11 cellular contexts compared by ENCODE assay signal in the genomic region with DNA sequence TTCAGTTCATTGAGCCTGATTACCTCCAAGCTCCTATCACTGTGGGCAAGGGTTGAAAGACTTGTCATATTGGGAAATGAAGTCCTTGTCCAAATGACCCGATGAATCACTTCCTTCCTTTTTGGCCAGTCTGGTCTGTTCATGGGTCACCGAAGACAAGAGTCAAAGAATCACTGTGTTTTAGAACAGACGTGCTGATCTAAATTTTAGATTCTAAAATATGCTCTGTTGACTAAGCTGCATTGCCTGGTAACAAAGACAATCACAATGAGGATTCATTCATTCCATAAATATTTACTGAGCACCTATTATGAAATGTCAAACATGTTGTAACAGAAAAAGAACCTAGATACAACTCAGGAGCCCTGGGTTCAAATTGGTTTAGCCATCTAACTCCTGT.
DNase-seq lines count a peak whose midpoint lies in the region; ATAC-seq, FAIRE-seq and TF ChIP-seq lines count a peak whose summit lies in the region.
"Had no signal": no experiment of that assay in that cellular context is flagged by ENCODE, and none has a peak within 500 bp of the region (broad histone marks: within the 10 kb centered on the region; RNA-seq: fewer than 3 reads in every experiment).

No MANE protein-coding gene starts in this region.

- H3K27ac ChIP-seq in PC-3 (ENCODE audit: low read length), result peak overlapping the region; percentile 45; the same call in 1 of the 2 replicates
- no peak overlapping the region for H3K27ac ChIP-seq in HepG2 (ENCODE audit: extremely low read length, insufficient read depth, low read length)
- H3K27ac ChIP-seq in small intestine (ENCODE audit: low read depth in 1 of 2, low read length in 1 of 2), result no peak overlapping the region

- no peaks in the 10 kb centered on the region for H3K9me3 Mint-ChIP-seq in Calu3 (ENCODE audit: low read depth, unreplicated experiment)

- no peaks in the 10 kb centered on the region for H3K36me3 Mint-ChIP-seq in Calu3 (ENCODE audit: insufficient read depth, unreplicated experiment)
- H3K36me3 Mint-ChIP-seq: CD4-positive, CD25-positive, alpha-beta regulatory T cell had no signal

- no peaks in the 10 kb centered on the region for H4K20me1 ChIP-seq in PC-3 (ENCODE audit: low read length)
- no peaks in the 10 kb centered on the region for H4K20me1 ChIP-seq in HepG2 (ENCODE audit: insufficient read depth, low read length)

- 8% methylated on average over 3 of the region's 3 CpGs for WGBS in HepG2 (ENCODE audit: low lambda C conversion rate)
- 60 to 81% (median 75%) methylated on average over 3 of the region's 3 CpGs for WGBS in small intestine, 3 donors

- H3F3A ChIP-seq in PC-3 (ENCODE audit: low read length, unreplicated experiment), result no peaks in the 10 kb centered on the region

- TF ChIP-seq RAD21 in HepG2 (CRISPR knock-in tag; IDR thresholded peaks at IDR 0.05), result no peak

- BruUV-seq in Calu3 (replicated peaks; lab: Mats Ljungman, UMichigan) (no TSS peak), PC-3 (replicated peaks; lab: Mats Ljungman, UMichigan) (no TSS peak), HepG2 (replicated peaks; lab: Mats Ljungman, UMichigan) (no TSS peak)

- H3K36me3 ChIP-seq in PC-3 (ENCODE audit: low read depth, low read length) (no peaks in the 10 kb centered on the region), HepG2 (replicated peaks in 1 of 2; ENCODE audit: control insufficient read depth in 1 of 2, insufficient read depth in 2 of 2, low read length in 2 of 2) (no peaks in the 10 kb centered on the region), small intestine (ENCODE audit: control insufficient read depth in 2 of 2, insufficient read depth in 2 of 2, low read length in 2 of 2) (no peaks in the 10 kb centered on the region)

- TF ChIP-seq CTCF in Calu3 (IDR thresholded peaks at IDR 0.05; ENCODE audit: unreplicated experiment) (no peak), PC-3 (conservative IDR thresholded peaks at IDR 0.05; ENCODE audit: low read depth, low read length) (no peak), choroid plexus epithelial cell (conservative IDR thresholded peaks at IDR 0.05; ENCODE audit: low read depth, low read length) (no peak), HepG2 (CRISPR knock-in tag; IDR thresholded peaks at IDR 0.05) (no peak)

- no peak for TF ChIP-seq EP300 in HepG2 (IDR thresholded peaks at IDR 0.05; ENCODE audit: low read depth in 2 of 2, low read length in 2 of 2)
- no peak for TF ChIP-seq EP300 in HepG2 (CRISPR knock-in tag; IDR thresholded peaks at IDR 0.05; ENCODE audit: borderline replicate concordance)

- H3K4me2 ChIP-seq in PC-3 (ENCODE audit: low read length) (no peak overlapping the region), HepG2 (ENCODE audit: low read depth, low read length) (no peak overlapping the region)

- no peak overlapping the region for H3K27ac Mint-ChIP-seq in Calu3 (ENCODE audit: unreplicated experiment)
- H3K27ac Mint-ChIP-seq: CD4-positive, CD25-positive, alpha-beta regulatory T cell had no signal

- H3K4me1 Mint-ChIP-seq in Calu3 (ENCODE audit: low read depth, unreplicated experiment), result no peaks in the 10 kb centered on the region
- H3K4me1 Mint-ChIP-seq: CD4-positive, CD25-positive, alpha-beta regulatory T cell had no signal

- H3K9me2 ChIP-seq in PC-3 (replicated peaks; ENCODE audit: low read length), result no peaks in the 10 kb centered on the region

- TF ChIP-seq POLR2A in HepG2 (IDR thresholded peaks at IDR 0.05; ENCODE audit: insufficient read depth in 1 of 2, low read depth in 2 of 2, low read length in 2 of 2), result no peak

- H3K4me1 ChIP-seq in PC-3 (ENCODE audit: insufficient read depth, low read length) (peaks cover 28% of the 10 kb centered on the region), HepG2 (ENCODE audit: insufficient read depth, low read length) (no peaks in the 10 kb centered on the region), small intestine (ENCODE audit: control insufficient read depth in 2 of 2, insufficient read depth in 1 of 2, low read depth in 1 of 2, low read length in 1 of 2) (no peaks in the 10 kb centered on the region)

- CTCF ChIA-PET in Calu3 (lab: Charles Lee), result no interaction called here
- CTCF ChIA-PET in PC-3 (lab: Charles Lee), result no interaction called here
- CTCF ChIA-PET in HepG2 (lab: Yijun Ruan, JAX; ENCODE audit: low intra/inter-chr PET ratio, low total read pairs), result no interaction called here

- H3K9ac ChIP-seq in PC-3 (ENCODE audit: low read length) (no peak overlapping the region), HepG2 (ENCODE audit: insufficient read depth, low read depth, low read length) (no peak overlapping the region)

- H3K27me3 Mint-ChIP-seq in Calu3 (ENCODE audit: unreplicated experiment), result no peaks in the 10 kb centered on the region
- H3K27me3 Mint-ChIP-seq: CD4-positive, CD25-positive, alpha-beta regulatory T cell had no signal

- POLR2A ChIA-PET in PC-3 (lab: Charles Lee; ENCODE audit: unreplicated experiment) (no interaction called here), HepG2 (lab: Yijun Ruan, JAX) (no interaction called here)

- no peak for FAIRE-seq in HepG2 (lab: Jason Lieb, UNC)
- no peak for FAIRE-seq in small intestine (lab: Jason Lieb, UNC)
- FAIRE-seq: TTC549 had no signal

- H3K27me3 ChIP-seq in PC-3 (ENCODE audit: low read length), result no peaks in the 10 kb centered on the region
- H3K27me3 ChIP-seq in HepG2 (ENCODE audit: control insufficient read depth in 1 of 2, insufficient read depth in 2 of 2, low read length in 2 of 2), result no peaks in the 10 kb centered on the region; a peak in 1 of 5 replicates
- no peaks in the 10 kb centered on the region for H3K27me3 ChIP-seq in small intestine (ENCODE audit: control insufficient read depth in 2 of 2, insufficient read depth in 2 of 2, low read length in 2 of 2)

- in situ Hi-C loops in HepG2 (cut with HindIII; ENCODE audit: extremely low pct_ligation_motif_present, low pct_unique_long_range_greater_than_20kb), result no loop called here

- H3K9me3 ChIP-seq in PC-3 (ENCODE audit: low read length) (no peaks in the 10 kb centered on the region), HepG2 (ENCODE audit: low read length) (no peaks in the 10 kb centered on the region; the same call in 1 of the 2 replicates), small intestine (ENCODE audit: control insufficient read depth, low read depth) (no peaks in the 10 kb centered on the region)

- no peak overlapping the region for H3K4me3 ChIP-seq in PC-3 (ENCODE audit: low read length)
- H3K4me3 ChIP-seq in choroid plexus epithelial cell (ENCODE audit: low read depth, low read length), result no peak overlapping the region
- no peak overlapping the region for H3K4me3 ChIP-seq in HepG2 (replicated peaks in 1 of 3; ENCODE audit: insufficient read depth in 1 of 3, low read depth in 2 of 3, low read length in 3 of 3)
- no peak overlapping the region for H3K4me3 ChIP-seq in small intestine (ENCODE audit: low read depth in 1 of 2, low read length in 2 of 2)

- intact Hi-C loops in Calu3 (cut with micrococcal nuclease; ENCODE audit: unreplicated experiment), result no loop called here
- intact Hi-C loops in PC-3 (cut with micrococcal nuclease), result loop anchor here (5.0 kb wide), 1 partner anchor 60 kb away; no protein-coding TSS in a partner anchor
- intact Hi-C loops in HepG2 (cut with micrococcal nuclease; ENCODE audit: unreplicated experiment), result no loop called here

- H3K79me2 ChIP-seq in PC-3 (ENCODE audit: low read length), result no peaks in the 10 kb centered on the region
- H3K79me2 ChIP-seq in HepG2 (ENCODE audit: insufficient read depth, low read length), result no peaks in the 10 kb centered on the region

- DNase-seq in Calu3 (peak; percentile 21), PC-3 (peak; percentile 92), choroid plexus epithelial cell (ENCODE audit: low read depth) (peak; percentile 84), HepG2 (ENCODE audit: low spot score) (peak; percentile 15), small intestine (no peak)
- DNase-seq: CD4-positive, CD25-positive, alpha-beta regulatory T cell; NCI-H1092 had no signal

- no peak overlapping the region for H3K4me3 Mint-ChIP-seq in Calu3 (ENCODE audit: low read depth, unreplicated experiment)
- H3K4me3 Mint-ChIP-seq: CD4-positive, CD25-positive, alpha-beta regulatory T cell had no signal

- ATAC-seq in PC-3 (peak; percentile 81), HepG2 (no peak), GM21576 (IDR thresholded peaks at IDR 0.05; ENCODE audit: unreplicated experiment) (no peak), HG02763 (IDR thresholded peaks at IDR 0.05; ENCODE audit: unreplicated experiment) (no peak), HG02678 (IDR thresholded peaks at IDR 0.05; ENCODE audit: unreplicated experiment) (no peak)

- H2AFZ ChIP-seq in PC-3 (ENCODE audit: low read length) (no peak overlapping the region), HepG2 (ENCODE audit: low read length) (no peak overlapping the region)

TF ChIP-seq in HepG2, 621 proteins besides CTCF, POLR2A, EP300 and RAD21 (continues in another document):
- no peak for TF ChIP-seq ZNF205 (CRISPR knock-in tag; IDR thresholded peaks at IDR 0.05)
- no peak for TF ChIP-seq SIN3A (IDR thresholded peaks at IDR 0.05; ENCODE audit: borderline replicate concordance, low read depth, low read length)
- TF ChIP-seq NR2F2 (IDR thresholded peaks at IDR 0.05; ENCODE audit: borderline replicate concordance, low read depth), result no peak
- no peak for TF ChIP-seq KMT2B (CRISPR knock-in tag; IDR thresholded peaks at IDR 0.05)
- TF ChIP-seq ZNF33A (CRISPR knock-in tag; IDR thresholded peaks at IDR 0.05; ENCODE audit: borderline replicate concordance), result no peak
- no peak for TF ChIP-seq ZNF816 (CRISPR knock-in tag; IDR thresholded peaks at IDR 0.05; ENCODE audit: borderline replicate concordance)
- TF ChIP-seq ZMYM4 (CRISPR knock-in tag; IDR thresholded peaks at IDR 0.05), result no peak
- TF ChIP-seq, protein P1, sequence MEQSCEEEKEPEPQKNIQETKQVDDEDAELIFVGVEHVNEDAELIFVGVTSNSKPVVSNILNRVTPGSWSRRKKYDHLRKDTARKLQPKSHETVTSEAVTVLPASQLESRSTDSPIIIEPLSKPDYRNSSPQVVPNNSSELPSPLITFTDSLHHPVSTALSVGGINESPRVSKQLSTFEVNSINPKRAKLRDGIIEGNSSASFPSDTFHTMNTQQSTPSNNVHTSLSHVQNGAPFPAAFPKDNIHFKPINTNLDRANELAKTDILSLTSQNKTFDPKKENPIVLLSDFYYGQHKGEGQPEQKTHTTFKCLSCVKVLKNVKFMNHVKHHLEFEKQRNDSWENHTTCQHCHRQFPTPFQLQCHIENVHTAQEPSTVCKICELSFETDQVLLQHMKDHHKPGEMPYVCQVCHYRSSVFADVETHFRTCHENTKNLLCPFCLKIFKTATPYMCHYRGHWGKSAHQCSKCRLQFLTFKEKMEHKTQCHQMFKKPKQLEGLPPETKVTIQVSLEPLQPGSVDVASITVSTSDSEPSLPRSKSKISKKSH (CRISPR knock-in tag; IDR thresholded peaks at IDR 0.05; ENCODE audit: borderline replicate concordance), result no peak
- TF ChIP-seq ZFP36L2 (CRISPR knock-in tag; IDR thresholded peaks at IDR 0.05), result no peak
- TF ChIP-seq ZNF17 (CRISPR knock-in tag; IDR thresholded peaks at IDR 0.05), result no peak
- no peak for TF ChIP-seq CREB1 (IDR thresholded peaks at IDR 0.05)
- TF ChIP-seq CREB1 (CRISPR knock-in tag; IDR thresholded peaks at IDR 0.05), result no peak
- TF ChIP-seq SMARCC2 (IDR thresholded peaks at IDR 0.05), result no peak
- no peak for TF ChIP-seq ZNF20 (CRISPR knock-in tag; IDR thresholded peaks at IDR 0.05)
